ENCODE assay signal across 33 cellular contexts in the genomic region with DNA sequence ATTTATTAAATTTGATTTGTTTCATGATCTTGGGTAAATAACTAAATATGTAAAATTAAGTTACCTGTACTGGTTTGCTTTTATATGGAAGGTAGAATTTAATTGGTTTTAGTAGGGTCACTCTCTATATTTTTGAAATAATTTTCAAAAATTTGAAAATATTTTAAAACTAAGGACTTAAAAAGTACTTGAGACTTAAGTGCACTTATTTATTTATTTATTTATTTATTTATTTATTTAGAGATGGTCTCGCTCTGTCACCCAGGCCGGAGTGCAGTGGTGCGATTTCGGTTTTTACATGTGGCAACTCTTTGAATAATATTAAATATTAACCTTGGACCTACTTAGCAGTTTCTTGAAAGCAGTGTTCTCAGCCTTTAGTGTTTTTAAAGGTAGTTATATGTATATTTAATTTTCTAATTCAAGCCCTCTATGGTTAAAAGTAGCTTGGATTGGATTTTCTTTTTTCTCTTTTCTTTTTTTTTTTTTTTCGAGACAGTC.
"Had no signal": no experiment of that assay in that cellular context is flagged by ENCODE, and none has a peak within 500 bp of the region (broad histone marks: within the 10 kb centered on the region; RNA-seq: fewer than 3 reads in every experiment).

No MANE protein-coding gene starts in this region.

- H3K9me3 ChIP-seq: adrenal gland, body of pancreas, esophagus squamous epithelium, gastroesophageal sphincter had no signal

- H3K27me3 Mint-ChIP-seq: activated B cell treated with CpG ODN at 0.5 μM for 24 hours; activated CD8-positive, alpha-beta T cell treated with anti-CD3 and anti-CD28 coated beads for 36 hours; activated naive CD4-positive, alpha-beta T cell treated with anti-CD3 and anti-CD28 coated beads, Interleukin-2, amount 50 U/mL, for 24 hours; activated naive CD8-positive, alpha-beta T cell treated with anti-CD3 and anti-CD28 coated beads for 36 hours; activated naive CD8-positive, alpha-beta T cell treated with anti-CD3 and anti-CD28 coated beads, Interleukin-2, amount 50 U/mL, for 24 hours; effector memory CD8-positive, alpha-beta T cell; T-helper 17 cell had no signal

- H3K4me1 Mint-ChIP-seq: activated B cell treated with CpG ODN at 0.5 μM for 24 hours had no signal

- H3K4me3 ChIP-seq: adrenal gland, body of pancreas, esophagus squamous epithelium, gastroesophageal sphincter had no signal

- H3K27ac ChIP-seq: adrenal gland, body of pancreas, esophagus squamous epithelium, gastroesophageal sphincter, WERI-Rb-1 had no signal

- DNase-seq: activated B cell treated with CpG ODN at 0.5 μM for 24 hours; activated CD4-positive, alpha-beta T cell treated with anti-CD3 and anti-CD28 coated beads for 48 hours; activated CD4-positive, alpha-beta T cell treated with anti-CD3 and anti-CD28 coated beads, Interleukin-2, amount 50 U/mL, for 1 hour; activated CD4-positive, alpha-beta T cell treated with anti-CD3 and anti-CD28 coated beads, Interleukin-2, amount 50 U/mL, for 48 hours; activated CD8-positive, alpha-beta memory T cell treated with anti-CD3 and anti-CD28 coated beads for 24 hours; activated CD8-positive, alpha-beta T cell treated with anti-CD3 and anti-CD28 coated beads for 36 hours; activated effector memory CD4-positive, alpha-beta T cell treated with anti-CD3 and anti-CD28 coated beads, Interleukin-2, amount 50 U/mL, for 16 hours; activated naive CD4-positive, alpha-beta T cell treated with anti-CD3 and anti-CD28 coated beads for 36 hours; activated naive CD8-positive, alpha-beta T cell treated with anti-CD3 and anti-CD28 coated beads for 36 hours; activated naive CD8-positive, alpha-beta T cell treated with anti-CD3 and anti-CD28 coated beads, Interleukin-2, amount 50 U/mL, for 24 hours; activated T-cell treated with anti-CD3 and anti-CD28 coated beads, Interleukin-2, amount 50 U/mL, for 4 hours; adrenal gland; amygdala; aorta; body of pancreas; caudate nucleus; cortex of kidney; dermis blood vessel endothelial cell; effector CD4-positive, alpha-beta T cell; effector memory CD8-positive, alpha-beta T cell; esophagus squamous epithelium; T-helper 1 cell; T-helper 17 cell; T1000; WERI-Rb-1 had no signal

- FAIRE-seq: colon, endometrium, endothelial cell of umbilical vein had no signal

- H3K27me3 ChIP-seq: adrenal gland, body of pancreas, esophagus squamous epithelium, gastroesophageal sphincter had no signal

- H3K27ac Mint-ChIP-seq: activated B cell treated with CpG ODN at 0.5 μM for 24 hours; activated CD8-positive, alpha-beta T cell treated with anti-CD3 and anti-CD28 coated beads for 36 hours; activated naive CD4-positive, alpha-beta T cell treated with anti-CD3 and anti-CD28 coated beads for 36 hours; activated naive CD4-positive, alpha-beta T cell treated with anti-CD3 and anti-CD28 coated beads, Interleukin-2, amount 50 U/mL, for 24 hours; activated naive CD8-positive, alpha-beta T cell treated with anti-CD3 and anti-CD28 coated beads, Interleukin-2, amount 50 U/mL, for 24 hours; activated T-helper 2 cell treated with anti-CD3 and anti-CD28 coated beads, Interferon-gamma antibody, Interleukin-2, Interleukin-4, amounts not matched to agents 10 μg/mL and 5 μg/mL and 100 μg/mL, durations not matched to agents 14 hours and 24 hours and 36 hours; T-helper 17 cell; T-helper 2 cell treated with Interferon-gamma antibody and Interleukin-4, amounts not matched to agents 5 μg/mL and 100 μg/mL, for 36 hours had no signal

- H3K4me3 Mint-ChIP-seq: activated B cell treated with CpG ODN at 0.5 μM for 24 hours; activated CD8-positive, alpha-beta T cell treated with anti-CD3 and anti-CD28 coated beads for 36 hours; activated naive CD4-positive, alpha-beta T cell treated with anti-CD3 and anti-CD28 coated beads for 36 hours; activated naive CD4-positive, alpha-beta T cell treated with anti-CD3 and anti-CD28 coated beads, Interleukin-2, amount 50 U/mL, for 24 hours; activated naive CD8-positive, alpha-beta T cell treated with anti-CD3 and anti-CD28 coated beads for 36 hours; activated naive CD8-positive, alpha-beta T cell treated with anti-CD3 and anti-CD28 coated beads, Interleukin-2, amount 50 U/mL, for 24 hours; activated T-cell treated with anti-CD3 and anti-CD28 coated beads, Interleukin-2, amount 50 U/mL, for 4 hours; effector memory CD8-positive, alpha-beta T cell; T-helper 17 cell; T-helper 2 cell treated with Interferon-gamma antibody and Interleukin-4, amounts not matched to agents 5 μg/mL and 100 μg/mL, for 36 hours had no signal

- H3K9me3 Mint-ChIP-seq: activated B cell treated with CpG ODN at 0.5 μM for 24 hours; activated CD8-positive, alpha-beta T cell treated with anti-CD3 and anti-CD28 coated beads for 36 hours; activated naive CD4-positive, alpha-beta T cell treated with anti-CD3 and anti-CD28 coated beads for 36 hours; activated naive CD4-positive, alpha-beta T cell treated with anti-CD3 and anti-CD28 coated beads, Interleukin-2, amount 50 U/mL, for 24 hours; activated naive CD8-positive, alpha-beta T cell treated with anti-CD3 and anti-CD28 coated beads for 36 hours; activated naive CD8-positive, alpha-beta T cell treated with anti-CD3 and anti-CD28 coated beads, Interleukin-2, amount 50 U/mL, for 24 hours; activated T-cell treated with anti-CD3 and anti-CD28 coated beads, Interleukin-2, amount 50 U/mL, for 4 hours; activated T-helper 2 cell treated with anti-CD3 and anti-CD28 coated beads, Interferon-gamma antibody, Interleukin-2, Interleukin-4, amounts not matched to agents 10 μg/mL and 5 μg/mL and 100 μg/mL, durations not matched to agents 14 hours and 24 hours and 36 hours; effector memory CD8-positive, alpha-beta T cell; T-helper 2 cell treated with Interferon-gamma antibody and Interleukin-4, amounts not matched to agents 5 μg/mL and 100 μg/mL, for 36 hours had no signal

- ATAC-seq: activated CD4-positive, CD25-positive, alpha-beta regulatory T cell treated with anti-CD3 and anti-CD28 coated beads, Interleukin-2, amount 50 U/mL, for 24 hours; activated CD8-positive, alpha-beta T cell treated with anti-CD3 and anti-CD28 coated beads for 36 hours; activated naive CD8-positive, alpha-beta T cell treated with anti-CD3 and anti-CD28 coated beads, Interleukin-2, amount 50 U/mL, for 24 hours; activated T-cell treated with anti-CD3 and anti-CD28 coated beads, Interleukin-2, amount 50 U/mL, for 4 hours; body of pancreas; effector memory CD8-positive, alpha-beta T cell; gastroesophageal sphincter; T-helper 17 cell had no signal
